Comparison of ENCODE assay signal across 13 cellular contexts in genomic region chr3:107957506-107957905, GRCh38.
DNase-seq lines count a peak whose midpoint lies in the region; ATAC-seq and TF ChIP-seq lines count a peak whose summit lies in the region.
"Had no signal": no experiment of that assay in that cellular context is flagged by ENCODE, and none has a peak within 500 bp of the region (broad histone marks: within the 10 kb centered on the region; RNA-seq: fewer than 3 reads in every experiment).

No MANE protein-coding gene starts in this region.

- peak overlapping the region in 2 of 5 experiments; percentile 1 to 63 for H3K4me3 Mint-ChIP-seq in brain
- H3K4me3 Mint-ChIP-seq in naive thymus-derived CD4-positive, alpha-beta T cell = no peak overlapping the region
- H3K4me3 Mint-ChIP-seq: activated T-cell treated with anti-CD3 and anti-CD28 coated beads, Interleukin-2, amount 50 U/mL, for 72 hours; CD8-positive, alpha-beta T cell; natural killer cell treated with Interleukin-12 subunit alpha and Interleukin-12 subunit beta and Interleukin-15 and Interleukin-18, amount 100 ng/mL, for 72 hours had no signal

- DNase-seq in GM03348 (ENCODE audit: low spot score) = peak; percentile 56
- DNase-seq in islet precursor cell = peak; percentile 16
- no peak for DNase-seq in GM20000 (ENCODE audit: low spot score)
- DNase-seq in middle frontal gyrus (ENCODE audit: extremely low spot score, low spot score) = no peak
- DNase-seq in naive thymus-derived CD4-positive, alpha-beta T cell = no peak
- DNase-seq: activated T-cell treated with anti-CD3 and anti-CD28 coated beads, Interleukin-2, amount 50 U/mL, for 72 hours; CD8-positive, alpha-beta T cell; NCI-H1436 treated with DMSO at 0.1 percent for 48 hours; T-helper 9 cell had no signal

- CTCF ChIA-PET in naive thymus-derived CD4-positive, alpha-beta T cell (lab: Charles Lee) = no interaction called here

- peaks cover 19% of the 10 kb centered on the region for H3K4me1 Mint-ChIP-seq in brain
- peaks cover 16 to 28% (median 27%) of the 10 kb centered on the region in 7 donors for H3K4me1 Mint-ChIP-seq in naive thymus-derived CD4-positive, alpha-beta T cell

- H3K4me1 ChIP-seq in skeletal muscle satellite cell (ENCODE audit: control insufficient read depth, insufficient read depth, low read length) = peaks cover 5% of the 10 kb centered on the region
- H3K4me1 ChIP-seq in naive thymus-derived CD4-positive, alpha-beta T cell (ENCODE audit: control insufficient read depth in 2 of 2, insufficient read depth in 2 of 2, low read length in 2 of 2) = peaks cover 6 to 21% of the 10 kb centered on the region in 2 donors

- H3K27me3 Mint-ChIP-seq in brain = no peaks in the 10 kb centered on the region
- H3K27me3 Mint-ChIP-seq in naive thymus-derived CD4-positive, alpha-beta T cell = peaks cover 0 to 13% (median 0%) of the 10 kb centered on the region in 5 donors
- H3K27me3 Mint-ChIP-seq: natural killer cell treated with Interleukin-12 subunit alpha and Interleukin-12 subunit beta and Interleukin-15 and Interleukin-18, amount 100 ng/mL, for 72 hours had no signal

- H3K9me3 Mint-ChIP-seq in brain = no peaks in the 10 kb centered on the region
- H3K9me3 Mint-ChIP-seq in naive thymus-derived CD4-positive, alpha-beta T cell = peaks cover 0 to 6% (median 0%) of the 10 kb centered on the region in 11 donors

- no peaks in the 10 kb centered on the region for H3K36me3 ChIP-seq in skeletal muscle satellite cell (ENCODE audit: insufficient read depth, low read length)
- H3K36me3 ChIP-seq in naive thymus-derived CD4-positive, alpha-beta T cell (ENCODE audit: control insufficient read depth in 2 of 3, insufficient read depth in 3 of 3, low read length in 3 of 3) = no peaks in the 10 kb centered on the region

- POLR2A ChIA-PET in naive thymus-derived CD4-positive, alpha-beta T cell (lab: Charles Lee) = no interaction called here

- no peaks in the 10 kb centered on the region for H3K27me3 ChIP-seq in skeletal muscle satellite cell (ENCODE audit: control insufficient read depth, insufficient read depth, low read length)
- H3K27me3 ChIP-seq in naive thymus-derived CD4-positive, alpha-beta T cell (ENCODE audit: control insufficient read depth in 2 of 2, insufficient read depth in 2 of 2, low read length in 2 of 2) = no peaks in the 10 kb centered on the region

- H3K4me2 ChIP-seq in skeletal muscle satellite cell (ENCODE audit: low read length) = peak overlapping the region; percentile 40

- no peaks in the 10 kb centered on the region for H3K36me3 Mint-ChIP-seq in brain
- H3K36me3 Mint-ChIP-seq in naive thymus-derived CD4-positive, alpha-beta T cell = peaks cover 0 to 5% (median 0%) of the 10 kb centered on the region in 5 donors
- H3K36me3 Mint-ChIP-seq: CD8-positive, alpha-beta T cell; natural killer cell treated with Interleukin-12 subunit alpha and Interleukin-12 subunit beta and Interleukin-15 and Interleukin-18, amount 100 ng/mL, for 72 hours had no signal

- peak overlapping the region in 3 of 5 experiments; percentile 9 to 94 (median 31) for H3K27ac Mint-ChIP-seq in brain
- H3K27ac Mint-ChIP-seq in naive thymus-derived CD4-positive, alpha-beta T cell = peak overlapping the region in 1 of 9 donors; percentile 18
- H3K27ac Mint-ChIP-seq: activated T-cell treated with anti-CD3 and anti-CD28 coated beads, Interleukin-2, amount 50 U/mL, for 72 hours; CD8-positive, alpha-beta T cell; natural killer cell treated with Interleukin-12 subunit alpha and Interleukin-12 subunit beta and Interleukin-15 and Interleukin-18, amount 100 ng/mL, for 72 hours had no signal

- no peaks in the 10 kb centered on the region for H3K9me3 ChIP-seq in skeletal muscle satellite cell (replicated peaks; ENCODE audit: low read length)
- H3K9me3 ChIP-seq in naive thymus-derived CD4-positive, alpha-beta T cell (ENCODE audit: control insufficient read depth in 2 of 3, low read length in 3 of 3) = no peaks in the 10 kb centered on the region

- TF ChIP-seq CTCF in brain (conservative IDR thresholded peaks at IDR 0.05) = no peak
- no peak for TF ChIP-seq CTCF in GM20000 (IDR thresholded peaks at IDR 0.05; ENCODE audit: extremely low read depth, missing control alignments)

- H3K27ac ChIP-seq in naive thymus-derived CD4-positive, alpha-beta T cell (ENCODE audit: low read depth, low read length) = no peak overlapping the region

- H3K4me3 ChIP-seq in skeletal muscle satellite cell (ENCODE audit: low read length) = no peak overlapping the region
- no peak overlapping the region for H3K4me3 ChIP-seq in naive thymus-derived CD4-positive, alpha-beta T cell (ENCODE audit: low read length)

- no peak for ATAC-seq in GM21619 (IDR thresholded peaks at IDR 0.05; ENCODE audit: unreplicated experiment)
- no peak for ATAC-seq in naive thymus-derived CD4-positive, alpha-beta T cell
- ATAC-seq: activated T-cell treated with anti-CD3 and anti-CD28 coated beads, Interleukin-2, amount 50 U/mL, for 72 hours; CD8-positive, alpha-beta T cell; natural killer cell treated with Interleukin-12 subunit alpha and Interleukin-12 subunit beta and Interleukin-15 and Interleukin-18, amount 100 ng/mL, for 72 hours had no signal

- intact Hi-C loops in naive thymus-derived CD4-positive, alpha-beta T cell (cut with micrococcal nuclease) = no loop called here

- no peak overlapping the region for H3K9ac ChIP-seq in skeletal muscle satellite cell (ENCODE audit: low read depth, low read length)

Comparison
In these comparisons a context has a peak if more than half of its experiments do, and no peak if none do; other contexts are left out.
1. DNase-seq: peak in GM03348 (single experiment) and islet precursor cell (single experiment); none in GM20000 (single experiment), middle frontal gyrus (single experiment) and naive thymus-derived CD4-positive, alpha-beta T cell (0 of 9).